22 cellular contexts compared by ENCODE assay signal in genomic region chr4:176507845-176508533, GRCh38.
A peak's percentile ranks its signal among the peaks of the same experiment; 100 is the strongest.
DNase-seq lines count a peak whose midpoint lies in the region; FAIRE-seq and TF ChIP-seq lines count a peak whose summit lies in the region.
"Had no signal": no experiment of that assay in that cellular context is flagged by ENCODE, and none has a peak within 500 bp of the region (broad histone marks: within the 10 kb centered on the region; RNA-seq: fewer than 3 reads in every experiment).

No MANE protein-coding gene starts in this region.

- DNase-seq in D341Med (ENCODE audit: low spot score): peak; percentile 42
- DNase-seq in NCI-H82 (lab: John Stamatoyannopoulos, UW): peak; percentile 56
- no peak for DNase-seq in keratinocyte (ENCODE audit: low read depth, low spot score)
- DNase-seq in neural crest cell (ENCODE audit: low read depth, low spot score): no peak
- no peak for DNase-seq in stimulated activated CD4-positive, alpha-beta T cell treated with anti-CD3 and anti-CD28 coated beads, Interleukin-4, amount 100 ng/mL, for 4 hours
- DNase-seq in putamen (ENCODE audit: low spot score): no peak
- DNase-seq in A673 (ENCODE audit: low spot score): no peak
- DNase-seq: 8988T; Caco-2; CD4-positive, CD25-positive, alpha-beta regulatory T cell; CD8-positive, alpha-beta T cell; DMS 273 treated with DMSO at 0.1 percent for 48 hours; DMS79; EL; GDM1; H9 had no signal

- peaks cover 8% of the 10 kb centered on the region for H3K36me3 Mint-ChIP-seq in neural crest cell (ENCODE audit: low read depth)
- H3K36me3 Mint-ChIP-seq: CD4-positive, CD25-positive, alpha-beta regulatory T cell; CD8-positive, alpha-beta T cell had no signal

- H3K9me3 Mint-ChIP-seq in neural crest cell: peaks cover 14% of the 10 kb centered on the region
- H3K9me3 Mint-ChIP-seq: GM23338, H9 had no signal

- H3K27ac ChIP-seq in keratinocyte (ENCODE audit: control insufficient read depth, insufficient read depth, low read length) (no peak overlapping the region), A673 (ENCODE audit: low read depth, low read length, poor library complexity, severe bottlenecking) (no peak overlapping the region)
- H3K27ac ChIP-seq: A549, C4-2B had no signal

- no peaks in the 10 kb centered on the region for H4K20me1 ChIP-seq in keratinocyte (ENCODE audit: control insufficient read depth, extremely low read depth, insufficient read depth, low read length)

- H3K4me3 Mint-ChIP-seq in neural crest cell: no peak overlapping the region
- H3K4me3 Mint-ChIP-seq: CD4-positive, CD25-positive, alpha-beta regulatory T cell; CD8-positive, alpha-beta T cell; GM23338; H9 had no signal

- no TSS peak for BruUV-seq in A673 (replicated peaks; lab: Mats Ljungman, UMichigan)

- H3K4me3 ChIP-seq in keratinocyte (ENCODE audit: control insufficient read depth in 2 of 3, extremely low read depth in 1 of 3, insufficient read depth in 2 of 3, low read depth in 1 of 3, low read length in 3 of 3) (no peak overlapping the region), A673 (ENCODE audit: low read depth, low read length, poor library complexity, severe bottlenecking) (no peak overlapping the region)
- H3K4me3 ChIP-seq: A549, GM12878, GM23338 had no signal

- H3K36me3 ChIP-seq in keratinocyte (ENCODE audit: control insufficient read depth in 2 of 2, extremely low read depth in 1 of 2, insufficient read depth in 2 of 2, low read length in 2 of 2) (no peaks in the 10 kb centered on the region), A673 (ENCODE audit: insufficient read depth, low read length, poor library complexity, severe bottlenecking) (no peaks in the 10 kb centered on the region)

- no peak overlapping the region for H2AFZ ChIP-seq in keratinocyte (ENCODE audit: control insufficient read depth, low read length)

- CTCF ChIA-PET in A673 (lab: Charles Lee): no interaction called here

- no peak for TF ChIP-seq CTCF in keratinocyte (optimal IDR thresholded peaks at IDR 0.05 in 1 of 3, IDR thresholded peaks at IDR 0.05 in 1 of 3, conservative IDR thresholded peaks at IDR 0.05 in 1 of 3; ENCODE audit: extremely low read depth in 1 of 3, insufficient read depth in 2 of 3, low read length in 3 of 3)
- no peak for TF ChIP-seq CTCF in neural crest cell (conservative IDR thresholded peaks at IDR 0.05)
- TF ChIP-seq CTCF in A673 (conservative IDR thresholded peaks at IDR 0.05; ENCODE audit: low read depth, low read length): no peak

- no peaks in the 10 kb centered on the region for H3K27me3 Mint-ChIP-seq in neural crest cell (ENCODE audit: low read depth)
- H3K27me3 Mint-ChIP-seq: CD4-positive, CD25-positive, alpha-beta regulatory T cell had no signal

- intact Hi-C loops in A673 (cut with micrococcal nuclease; ENCODE audit: unreplicated experiment): no loop called here

- no peak overlapping the region for H3K9ac ChIP-seq in keratinocyte (ENCODE audit: control insufficient read depth, extremely low read depth, insufficient read depth, low read length)

- no peak overlapping the region for H3K4me2 ChIP-seq in keratinocyte (ENCODE audit: control insufficient read depth, extremely low read depth, insufficient read depth, low read depth, low read length)
- H3K4me2 ChIP-seq: A549, GM23338 had no signal

- H3K79me2 ChIP-seq in keratinocyte (ENCODE audit: control insufficient read depth, insufficient read depth, low read length): no peaks in the 10 kb centered on the region

- H3K27me3 ChIP-seq in keratinocyte (ENCODE audit: control insufficient read depth, extremely low read depth, insufficient read depth, low read length) (no peaks in the 10 kb centered on the region), A673 (replicated peaks; ENCODE audit: insufficient read depth, low read depth, low read length, poor library complexity) (peaks cover 36% of the 10 kb centered on the region)

- H3K9me3 ChIP-seq in keratinocyte (ENCODE audit: control insufficient read depth, low read depth, low read length) (no peaks in the 10 kb centered on the region), A673 (ENCODE audit: low read depth, low read length, poor library complexity, severe bottlenecking) (no peaks in the 10 kb centered on the region)
- H3K9me3 ChIP-seq: A549, Caco-2 had no signal

- H3K27ac Mint-ChIP-seq in neural crest cell (ENCODE audit: unreplicated experiment): peak overlapping the region; percentile 36
- H3K27ac Mint-ChIP-seq: CD4-positive, CD25-positive, alpha-beta regulatory T cell; CD8-positive, alpha-beta T cell; GM23338 had no signal

- H3K9me1 ChIP-seq in keratinocyte (ENCODE audit: control insufficient read depth, extremely low read depth, insufficient read depth, low read length): no peaks in the 10 kb centered on the region

- H3K4me1 ChIP-seq in keratinocyte (ENCODE audit: control insufficient read depth, extremely low read depth, insufficient read depth, low read length): no peaks in the 10 kb centered on the region
- H3K4me1 ChIP-seq in A673 (ENCODE audit: insufficient read depth, low read length, poor library complexity, severe bottlenecking): no peaks in the 10 kb centered on the region
- H3K4me1 ChIP-seq: A549, Caco-2 had no signal

- dilution Hi-C loops in keratinocyte (cut with MboI; ENCODE audit: extremely low pct_ligation_motif_present, low sequenced_read_pairs): no loop called here

- POLR2A ChIA-PET in A673 (lab: Charles Lee; ENCODE audit: low non-redundant PET): no interaction called here

- FAIRE-seq in keratinocyte (lab: Jason Lieb, UNC): peak; percentile 29
- FAIRE-seq: A549, D721Med, GM12878, GM19239 had no signal

- no peaks in the 10 kb centered on the region for H3K4me1 Mint-ChIP-seq in neural crest cell
- H3K4me1 Mint-ChIP-seq: CD4-positive, CD25-positive, alpha-beta regulatory T cell; GM23338; H9 had no signal

Comparison
In these comparisons a context has a peak if more than half of its experiments do, and no peak if none do; other contexts are left out.
1. DNase-seq: peak in D341Med (single experiment) and NCI-H82 (single experiment); none in keratinocyte (single experiment), neural crest cell (single experiment), stimulated activated CD4-positive, alpha-beta T cell treated with anti-CD3 and anti-CD28 coated beads, Interleukin-4, amount 100 ng/mL, for 4 hours (0 of 2), putamen (single experiment) and A673 (single experiment).